In the genomic region with DNA sequence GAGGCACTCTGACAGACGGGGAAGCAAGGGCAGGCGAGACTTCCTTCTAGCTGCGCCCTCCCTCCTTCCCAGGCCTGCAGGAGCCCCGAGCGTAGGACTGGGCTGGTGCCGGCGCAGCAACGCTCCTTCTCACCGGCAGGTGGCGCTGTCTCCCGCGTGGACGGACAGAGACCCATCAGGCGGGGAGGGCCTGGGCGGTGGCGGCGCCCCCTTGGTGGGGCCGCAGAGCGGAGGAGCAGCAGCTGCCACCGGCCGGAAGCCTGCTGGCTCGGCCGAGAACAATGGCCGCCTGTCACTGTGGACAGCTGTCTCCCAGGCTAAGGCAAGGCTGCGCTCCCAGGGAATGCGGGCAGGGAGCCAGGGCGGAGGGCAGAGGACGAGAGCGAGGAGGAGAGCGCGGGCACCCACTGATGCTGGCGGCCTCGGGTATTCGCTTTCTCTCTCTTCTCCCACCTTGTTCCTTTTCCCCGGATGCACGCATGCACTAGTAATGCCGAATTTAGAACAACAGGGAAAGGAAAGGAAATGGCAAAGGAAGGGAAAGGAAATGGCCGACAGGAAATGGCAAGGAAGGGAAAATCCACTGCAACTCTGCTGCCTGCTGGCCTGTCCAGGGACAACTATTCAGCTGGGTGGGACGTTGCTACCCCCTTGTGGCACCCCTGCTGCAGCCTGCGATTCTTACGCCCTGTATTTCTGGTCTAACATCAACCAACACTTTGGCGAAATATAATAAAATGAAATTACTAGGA, we compare ENCODE assay signal across 8 cellular contexts. TPM values are rescaled to one million over a fixed set of nuclear protein-coding genes. Genes with fewer than 3 reads are reported as not detected.
DNase-seq lines count a peak whose midpoint lies in the region; ATAC-seq and TF ChIP-seq lines count a peak whose summit lies in the region.

No MANE protein-coding gene starts in this region.

- H3K9me3 Mint-ChIP-seq in activated CD4-positive, alpha-beta T cell treated with anti-CD3 and anti-CD28 coated beads, Interleukin-2, amount 10 ng/mL, durations not matched to agents 24 days and 14 days, result no peaks in the 10 kb centered on the region

- peak; percentile 99 for TF ChIP-seq CTCF in coronary artery (IDR thresholded peaks at IDR 0.05)

- peak overlapping the region; percentile 86 to 98 for H3K27ac ChIP-seq in coronary artery

- in situ Hi-C loops in GM18951 (cut with MboI; ENCODE audit: low sequenced_read_pairs, unreplicated experiment), result loop anchor here (10.0 kb wide), 1 partner anchor 213 kb away; no protein-coding TSS in a partner anchor

- H3K27ac Mint-ChIP-seq in activated CD4-positive, alpha-beta T cell treated with anti-CD3 and anti-CD28 coated beads, Interleukin-2, amount 10 ng/mL, durations not matched to agents 24 days and 14 days, result peak overlapping the region; percentile 81

- intact Hi-C loops in activated CD4-positive, alpha-beta T cell treated with anti-CD3 and anti-CD28 coated beads, Interleukin-2, amount 10 ng/mL, durations not matched to agents 24 days and 14 days (cut with micrococcal nuclease), result loop anchor here (1.0 kb wide), 2 partner anchors 14 to 225 kb away; a partner anchor contains a TSS

- peak overlapping the region; percentile 82 for H3K4me3 Mint-ChIP-seq in activated CD4-positive, alpha-beta T cell treated with anti-CD3 and anti-CD28 coated beads, Interleukin-2, amount 10 ng/mL, durations not matched to agents 24 days and 14 days

- ATAC-seq in HG03432 (IDR thresholded peaks at IDR 0.05; ENCODE audit: unreplicated experiment) (peak; percentile 88), left lobe of liver (peak; percentile 93)

- peaks cover 46% of the 10 kb centered on the region for H3K4me1 Mint-ChIP-seq in activated CD4-positive, alpha-beta T cell treated with anti-CD3 and anti-CD28 coated beads, Interleukin-2, amount 10 ng/mL, durations not matched to agents 24 days and 14 days

- H3K27me3 Mint-ChIP-seq in activated CD4-positive, alpha-beta T cell treated with anti-CD3 and anti-CD28 coated beads, Interleukin-2, amount 10 ng/mL, durations not matched to agents 24 days and 14 days, result no peaks in the 10 kb centered on the region

- TF ChIP-seq POLR2A in GM18951 (IDR thresholded peaks at IDR 0.05; ENCODE audit: extremely low read depth, insufficient read depth, insufficient read length), result peak; percentile 56

- peak overlapping the region; percentile 83 for H3K4me3 ChIP-seq in coronary artery

- DNase-seq in AG08396 (ENCODE audit: low spot score), result peak; percentile 83
- peak; percentile 91 to 93 for DNase-seq in NCI-H524 (lab: John Stamatoyannopoulos, UW)
- peak; percentile 97 for DNase-seq in activated CD4-positive, alpha-beta T cell treated with anti-CD3 and anti-CD28 coated beads, Interleukin-2, amount 10 ng/mL, durations not matched to agents 24 days and 14 days
- DNase-seq in coronary artery (ENCODE audit: low spot score), result peak; percentile 94
- peak; percentile 94 for DNase-seq in left lobe of liver (ENCODE audit: low spot score)
- DNase-seq in stimulated activated CD4-positive, alpha-beta T cell treated with anti-CD3 and anti-CD28 coated beads, Interleukin-1b, Interleukin-23, amount 100 ng/mL, for 48 hours, result peak; percentile 90

- peaks cover 6% of the 10 kb centered on the region for H3K36me3 Mint-ChIP-seq in activated CD4-positive, alpha-beta T cell treated with anti-CD3 and anti-CD28 coated beads, Interleukin-2, amount 10 ng/mL, durations not matched to agents 24 days and 14 days (ENCODE audit: low read depth)

RNA-seq across cellular contexts. Expression of a gene that starts 14.4 kb away (rescaled TPM):
- 31.0 and 40.1 TPM in 2 replicates for total RNA-seq in activated CD4-positive, alpha-beta T cell treated with anti-CD3 and anti-CD28 coated beads, Interleukin-2, amount 10 ng/mL, durations not matched to agents 24 days and 14 days
- 8.4 TPM for total RNA-seq in left lobe of liver

RNA-seq across cellular contexts. Expression of a gene that starts 44.3 kb away (rescaled TPM):
- 48.0 and 48.6 TPM in 2 replicates for total RNA-seq in activated CD4-positive, alpha-beta T cell treated with anti-CD3 and anti-CD28 coated beads, Interleukin-2, amount 10 ng/mL, durations not matched to agents 24 days and 14 days
- total RNA-seq in left lobe of liver, result 24.0 TPM

Comparison
In these comparisons a context has a peak if more than half of its experiments do, and no peak if none do; other contexts are left out.
1. Peak in every context shown above with its lines: DNase-seq, ATAC-seq, H3K4me3 ChIP-seq and H3K27ac ChIP-seq.